ENCODE assay signal across 15 cellular contexts in genomic region chr12:27967551-27968054, GRCh38. TPM values are rescaled to one million over a fixed set of nuclear protein-coding genes. Genes with fewer than 3 reads are reported as not detected.
A peak's percentile ranks its signal among the peaks of the same experiment; 100 is the strongest.
DNase-seq lines count a peak whose midpoint lies in the region; ATAC-seq and TF ChIP-seq lines count a peak whose summit lies in the region.
"Had no signal": no experiment of that assay in that cellular context is flagged by ENCODE, and none has a peak within 500 bp of the region (broad histone marks: within the 10 kb centered on the region; RNA-seq: fewer than 3 reads in every experiment).

No MANE protein-coding gene starts in this region.

- H3K4me2 ChIP-seq in IMR-90 (ENCODE audit: low read depth, low read length) (no peak overlapping the region), PC-3 (ENCODE audit: low read length) (peak overlapping the region; percentile 82)

- DNase-seq in AG10803 (ENCODE audit: low read depth) (peak; percentile 65), IMR-90 (peak; percentile 29), PC-3 (peak; percentile 97), fibroblast of mammary gland (ENCODE audit: low read depth) (peak; percentile 72), CD14-positive monocyte (ENCODE audit: low spot score) (no peak), psoas muscle (no peak)
- no peak for DNase-seq in activated T-helper 1 cell treated with anti-CD3 and anti-CD28 coated beads, Interleukin-12 subunit alpha, Interleukin-12 subunit beta, Interleukin-2, Interleukin-4 antibody, amounts not matched to agents 30 ng/mL and 10 ng/mL and 1 ng/mL, durations not matched to agents 14 hours and 24 hours and 36 hours (ENCODE audit: low spot score)
- DNase-seq: activated naive CD4-positive, alpha-beta T cell treated with Interleukin-2 at 50 U/mL for 16 hours; glutamatergic neuron; Kasumi-1; left cardiac atrium; naive thymus-derived CD4-positive, alpha-beta T cell; retina; stimulated activated CD4-positive, alpha-beta T cell treated with anti-CD3 and anti-CD28 coated beads, Interleukin-2, amount 100 ng/mL, for 48 hours had no signal

- BruUV-seq in IMR-90 (replicated peaks; lab: Mats Ljungman, UMichigan) (no TSS peak), PC-3 (replicated peaks; lab: Mats Ljungman, UMichigan) (no TSS peak)

- H3K4me3 Mint-ChIP-seq in CD14-positive monocyte = peak overlapping the region in 1 of 2 donors; percentile 63
- H3K4me3 Mint-ChIP-seq in activated T-helper 1 cell treated with anti-CD3 and anti-CD28 coated beads, Interleukin-12 subunit alpha, Interleukin-12 subunit beta, Interleukin-2, Interleukin-4 antibody, amounts not matched to agents 30 ng/mL and 10 ng/mL and 1 ng/mL, durations not matched to agents 14 hours and 24 hours and 36 hours = no peak overlapping the region
- H3K4me3 Mint-ChIP-seq: naive thymus-derived CD4-positive, alpha-beta T cell had no signal

- H3K9me2 ChIP-seq in PC-3 (replicated peaks; ENCODE audit: low read length) = no peaks in the 10 kb centered on the region

- peaks cover 3% of the 10 kb centered on the region; the same call in 1 of the 2 replicates for H3K9me1 ChIP-seq in IMR-90 (ENCODE audit: insufficient read depth, low read length)

- no peak overlapping the region for H2AFZ ChIP-seq in IMR-90 (replicated peaks; ENCODE audit: low read length, poor library complexity)
- H2AFZ ChIP-seq in PC-3 (ENCODE audit: low read length) = no peak overlapping the region

- TF ChIP-seq CTCF in AG10803 (conservative IDR thresholded peaks at IDR 0.05; ENCODE audit: low read length) = no peak
- no peak for TF ChIP-seq CTCF in IMR-90 (conservative IDR thresholded peaks at IDR 0.05; ENCODE audit: low read depth, low read length)
- TF ChIP-seq CTCF in PC-3 (conservative IDR thresholded peaks at IDR 0.05; ENCODE audit: low read depth, low read length) = no peak
- TF ChIP-seq CTCF in fibroblast of mammary gland (conservative IDR thresholded peaks at IDR 0.05; ENCODE audit: control insufficient read depth, insufficient read depth, low read depth, low read length) = no peak
- no peak for TF ChIP-seq CTCF in CD14-positive monocyte (IDR thresholded peaks at IDR 0.05)
- no peak for TF ChIP-seq CTCF in psoas muscle (IDR thresholded peaks at IDR 0.05)

- H3F3A ChIP-seq in PC-3 (ENCODE audit: low read length, unreplicated experiment) = peaks cover 39% of the 10 kb centered on the region

- H3K27ac Mint-ChIP-seq in CD14-positive monocyte = no peak overlapping the region
- no peak overlapping the region for H3K27ac Mint-ChIP-seq in activated T-helper 1 cell treated with anti-CD3 and anti-CD28 coated beads, Interleukin-12 subunit alpha, Interleukin-12 subunit beta, Interleukin-2, Interleukin-4 antibody, amounts not matched to agents 30 ng/mL and 10 ng/mL and 1 ng/mL, durations not matched to agents 14 hours and 24 hours and 36 hours
- H3K27ac Mint-ChIP-seq: naive thymus-derived CD4-positive, alpha-beta T cell had no signal

- H4K5ac ChIP-seq in IMR-90 (ENCODE audit: low read depth, low read length) = no peak overlapping the region

- no peak overlapping the region for H4K91ac ChIP-seq in IMR-90 (ENCODE audit: insufficient read depth, low read depth, low read length)

- no peaks in the 10 kb centered on the region for H3K9me3 ChIP-seq in IMR-90 (ENCODE audit: control insufficient read depth, insufficient read depth, low read length)
- no peaks in the 10 kb centered on the region for H3K9me3 ChIP-seq in PC-3 (ENCODE audit: low read length)
- no peaks in the 10 kb centered on the region for H3K9me3 ChIP-seq in psoas muscle

- no peak overlapping the region for H3K9ac ChIP-seq in IMR-90 (ENCODE audit: low read depth, low read length)
- H3K9ac ChIP-seq in PC-3 (ENCODE audit: low read length) = peak overlapping the region; percentile 85

- peaks cover 0 to 6% of the 10 kb centered on the region in 2 donors for H3K36me3 Mint-ChIP-seq in CD14-positive monocyte
- peaks cover 2% of the 10 kb centered on the region for H3K36me3 Mint-ChIP-seq in activated T-helper 1 cell treated with anti-CD3 and anti-CD28 coated beads, Interleukin-12 subunit alpha, Interleukin-12 subunit beta, Interleukin-2, Interleukin-4 antibody, amounts not matched to agents 30 ng/mL and 10 ng/mL and 1 ng/mL, durations not matched to agents 14 hours and 24 hours and 36 hours (ENCODE audit: low read depth)

- no peak for TF ChIP-seq POLR2A in IMR-90 (IDR thresholded peaks at IDR 0.05; ENCODE audit: low read depth, low read length)

- H3K4me1 Mint-ChIP-seq in CD14-positive monocyte = peaks cover 16% of the 10 kb centered on the region
- H3K4me1 Mint-ChIP-seq in activated T-helper 1 cell treated with anti-CD3 and anti-CD28 coated beads, Interleukin-12 subunit alpha, Interleukin-12 subunit beta, Interleukin-2, Interleukin-4 antibody, amounts not matched to agents 30 ng/mL and 10 ng/mL and 1 ng/mL, durations not matched to agents 14 hours and 24 hours and 36 hours (ENCODE audit: low read depth) = peaks cover 20% of the 10 kb centered on the region

- no peak overlapping the region for H4K8ac ChIP-seq in IMR-90 (ENCODE audit: low read depth in 2 of 2, low read length in 2 of 2)

- no peak overlapping the region for H2AK5ac ChIP-seq in IMR-90 (ENCODE audit: low read depth, low read length)

- no peaks in the 10 kb centered on the region for H3K79me1 ChIP-seq in IMR-90 (ENCODE audit: low read depth in 1 of 2, low read length in 2 of 2)

- CTCF ChIA-PET in IMR-90 (lab: Yijun Ruan, JAX) = no interaction called here
- CTCF ChIA-PET in PC-3 (lab: Charles Lee) = interaction anchor here (1.3 kb wide), 1 partner anchor 722 kb away, joined by 3 read pairs; no protein-coding TSS in a partner anchor

- H3K4me1 ChIP-seq in IMR-90 (ENCODE audit: control insufficient read depth, insufficient read depth, low read length) (peaks cover 5% of the 10 kb centered on the region), PC-3 (ENCODE audit: insufficient read depth, low read length) (peaks cover 69% of the 10 kb centered on the region), psoas muscle (peaks cover 12% of the 10 kb centered on the region)

- no peak overlapping the region for H2BK120ac ChIP-seq in IMR-90 (ENCODE audit: low read depth, low read length)

- peaks cover 0 to 30% (median 7%) of the 10 kb centered on the region in 7 donors for H3K9me3 Mint-ChIP-seq in CD14-positive monocyte
- H3K9me3 Mint-ChIP-seq in activated T-helper 1 cell treated with anti-CD3 and anti-CD28 coated beads, Interleukin-12 subunit alpha, Interleukin-12 subunit beta, Interleukin-2, Interleukin-4 antibody, amounts not matched to agents 30 ng/mL and 10 ng/mL and 1 ng/mL, durations not matched to agents 14 hours and 24 hours and 36 hours = no peaks in the 10 kb centered on the region

- no peak overlapping the region for H2BK15ac ChIP-seq in IMR-90 (ENCODE audit: low read depth, low read length)

- H3K27me3 Mint-ChIP-seq in CD14-positive monocyte (ENCODE audit: low read depth in 3 of 3) = peaks cover 63 to 91% (median 74%) of the 10 kb centered on the region in 3 donors
- peaks cover 79% of the 10 kb centered on the region for H3K27me3 Mint-ChIP-seq in activated T-helper 1 cell treated with anti-CD3 and anti-CD28 coated beads, Interleukin-12 subunit alpha, Interleukin-12 subunit beta, Interleukin-2, Interleukin-4 antibody, amounts not matched to agents 30 ng/mL and 10 ng/mL and 1 ng/mL, durations not matched to agents 14 hours and 24 hours and 36 hours (ENCODE audit: insufficient read depth)

- no peak overlapping the region for H3K4ac ChIP-seq in IMR-90 (ENCODE audit: low read depth, low read length)

- H3K18ac ChIP-seq in IMR-90 (ENCODE audit: low read depth, low read length) = no peak overlapping the region

- dilution Hi-C loops in IMR-90 (cut with HindIII; ENCODE audit: low sequenced_read_pairs, unreplicated experiment) = no loop called here

- H3K36me3 ChIP-seq in IMR-90 (ENCODE audit: control insufficient read depth, insufficient read depth, low read length) = no peaks in the 10 kb centered on the region
- H3K36me3 ChIP-seq in PC-3 (ENCODE audit: low read depth, low read length) = peaks cover 48% of the 10 kb centered on the region
- no peaks in the 10 kb centered on the region for H3K36me3 ChIP-seq in psoas muscle (ENCODE audit: insufficient read depth in 1 of 2, low read depth in 1 of 2)

- no peak overlapping the region for H3K56ac ChIP-seq in IMR-90 (ENCODE audit: extremely low read depth, insufficient read depth, low read length)

- no peak overlapping the region for H3K23ac ChIP-seq in IMR-90 (ENCODE audit: low read depth, low read length)

- in situ Hi-C loops in IMR-90 (cut with MboI; ENCODE audit: low sequenced_read_pairs) = loop anchor here (10.0 kb wide), 1 partner anchor 207 kb away; no protein-coding TSS in a partner anchor

- no CpG with 5 or more reads among the region's 2 CpGs for WGBS in IMR-90 (ENCODE audit: extremely low coverage in 2 of 2, insufficient read length in 1 of 2), 2 experiments
- 72 to 76% (median 76%) methylated on average over 2 of the region's 2 CpGs for WGBS in psoas muscle, 3 donors

- TF ChIP-seq RAD21 in IMR-90 (IDR thresholded peaks at IDR 0.05; ENCODE audit: low read length) = no peak

- intact Hi-C loops in IMR-90 (cut with micrococcal nuclease) (loop anchor here (2.0 to 10.0 kb wide), 4 partner anchors 225 to 1027 kb away; partner anchors contain the start of gene CCDC91), PC-3 (cut with micrococcal nuclease) (loop anchor here (1.0 to 10.0 kb wide), 11 partner anchors 15 to 1031 kb away; partner anchors contain the start of gene CCDC91), CD14-positive monocyte (cut with micrococcal nuclease) (no loop called here), psoas muscle (cut with DNase I) (no loop called here)
- intact Hi-C loops in activated T-helper 1 cell treated with anti-CD3 and anti-CD28 coated beads, Interleukin-12 subunit alpha, Interleukin-12 subunit beta, Interleukin-2, Interleukin-4 antibody, amounts not matched to agents 30 ng/mL and 10 ng/mL and 1 ng/mL, durations not matched to agents 14 hours and 24 hours and 36 hours (cut with micrococcal nuclease) = loop anchor here (2.0 to 5.0 kb wide), 2 partner anchors 13 to 205 kb away; no protein-coding TSS in a partner anchor

- H3K14ac ChIP-seq in IMR-90 (replicated peaks; ENCODE audit: low read depth, low read length) = no peak overlapping the region

- ATAC-seq in IMR-90 (ENCODE audit: low read depth) (no peak), PC-3 (peak; percentile 2), HG03521 (IDR thresholded peaks at IDR 0.05; ENCODE audit: unreplicated experiment) (no peak), psoas muscle (no peak)
- ATAC-seq: naive thymus-derived CD4-positive, alpha-beta T cell had no signal

- POLR2A ChIA-PET in IMR-90 (lab: Charles Lee; ENCODE audit: unreplicated experiment) (no interaction called here), PC-3 (lab: Charles Lee; ENCODE audit: unreplicated experiment) (no interaction called here)

- H3K4me3 ChIP-seq in AG10803 (ENCODE audit: low read length) (no peak overlapping the region), IMR-90 (ENCODE audit: insufficient read depth, low read depth, low read length) (no peak overlapping the region), PC-3 (ENCODE audit: low read length) (peak overlapping the region; percentile 68), fibroblast of mammary gland (ENCODE audit: control insufficient read depth, low read depth, low read length) (no peak overlapping the region), psoas muscle (no peak overlapping the region)

- peaks cover 93% of the 10 kb centered on the region for H3K79me2 ChIP-seq in PC-3 (ENCODE audit: low read length)

- no peak overlapping the region for H2AK9ac ChIP-seq in IMR-90 (replicated peaks; ENCODE audit: low read depth, low read length, poor library complexity)

- H4K20me1 ChIP-seq in IMR-90 (ENCODE audit: insufficient read depth, low read length) (no peaks in the 10 kb centered on the region), PC-3 (ENCODE audit: low read length) (peaks cover 25% of the 10 kb centered on the region)

- no peaks in the 10 kb centered on the region for H3K27me3 ChIP-seq in IMR-90 (ENCODE audit: control insufficient read depth, insufficient read depth, low read length)
- H3K27me3 ChIP-seq in PC-3 (ENCODE audit: low read length) = no peaks in the 10 kb centered on the region
- peaks cover 2 to 77% (median 18%) of the 10 kb centered on the region in 3 donors for H3K27me3 ChIP-seq in psoas muscle (ENCODE audit: insufficient read depth in 3 of 3, low read length in 2 of 3)

- H2BK5ac ChIP-seq in IMR-90 (ENCODE audit: low read depth, low read length, poor library complexity, severe bottlenecking) = no peak overlapping the region

- H3K27ac ChIP-seq in IMR-90 (ENCODE audit: insufficient read depth, low read length) (no peak overlapping the region), PC-3 (ENCODE audit: low read length) (peak overlapping the region; percentile 76), psoas muscle (no peak overlapping the region)

- no peak overlapping the region for H2BK20ac ChIP-seq in IMR-90 (ENCODE audit: low read depth, low read length)

RNA-seq across cellular contexts. Expression of gene PTHLH, which starts 4.9 kb away (rescaled TPM):
- 0.36 and 0.83 TPM in 2 replicates for total RNA-seq in IMR-90 (2012; rRNA removed)
- polyA plus RNA-seq in IMR-90 (2012; rRNA removed) = 1.3 and 1.6 TPM in 2 replicates
- polyA plus RNA-seq in IMR-90 (2012; cell fraction: cytosol; rRNA removed) = 1.0 and 2.0 TPM in 2 replicates
- 1.7 and 3.0 TPM in 2 replicates for polyA plus RNA-seq in IMR-90 (2012; cell fraction: nucleus; rRNA removed; ENCODE audit: low replicate concordance)
- total RNA-seq in PC-3 (2014; rRNA removed) = 383 and 414 TPM in 2 replicates
- not detected for polyA plus RNA-seq in CD14-positive monocyte
- under 1 TPM in 1 of 4 donors, not detected in 3; 0.54 TPM for total RNA-seq in psoas muscle
- under 1 TPM; 0.08 to 0.30 (median 0.20) TPM for polyA plus RNA-seq in psoas muscle
- total RNA-seq in activated T-helper 1 cell treated with anti-CD3 and anti-CD28 coated beads, Interleukin-12 subunit alpha, Interleukin-12 subunit beta, Interleukin-2, Interleukin-4 antibody, amounts not matched to agents 30 ng/mL and 10 ng/mL and 1 ng/mL, durations not matched to agents 14 hours and 24 hours and 36 hours = not detected in 2 replicates
- total RNA-seq: naive thymus-derived CD4-positive, alpha-beta T cell had no signal
- polyA plus RNA-seq: naive thymus-derived CD4-positive, alpha-beta T cell had no signal

Comparison
In these comparisons a context has a peak if more than half of its experiments do, and no peak if none do; other contexts are left out.
1. DNase-seq: peak in AG10803 (single experiment), IMR-90 (single experiment), PC-3 (single experiment) and fibroblast of mammary gland (single experiment); none in CD14-positive monocyte (single experiment), psoas muscle (0 of 2) and activated T-helper 1 cell treated with anti-CD3 and anti-CD28 coated beads, Interleukin-12 subunit alpha, Interleukin-12 subunit beta, Interleukin-2, Interleukin-4 antibody, amounts not matched to agents 30 ng/mL and 10 ng/mL and 1 ng/mL, durations not matched to agents 14 hours and 24 hours and 36 hours (single experiment).
2. RNA of gene PTHLH, which starts 4.9 kb away (total RNA-seq): 383 to 414 TPM in PC-3; 0.36 to 0.83 TPM in IMR-90, 0.54 TPM in psoas muscle and not detected in activated T-helper 1 cell treated with anti-CD3 and anti-CD28 coated beads, Interleukin-12 subunit alpha, Interleukin-12 subunit beta, Interleukin-2, Interleukin-4 antibody, amounts not matched to agents 30 ng/mL and 10 ng/mL and 1 ng/mL, durations not matched to agents 14 hours and 24 hours and 36 hours; every median in the first group is over 100 times any median in the second.
3. intact Hi-C loops: an anchor here in IMR-90 (2.0 to 10.0 kb wide), PC-3 (1.0 to 10.0 kb wide) and activated T-helper 1 cell treated with anti-CD3 and anti-CD28 coated beads, Interleukin-12 subunit alpha, Interleukin-12 subunit beta, Interleukin-2, Interleukin-4 antibody, amounts not matched to agents 30 ng/mL and 10 ng/mL and 1 ng/mL, durations not matched to agents 14 hours and 24 hours and 36 hours (2.0 to 5.0 kb wide); none called in CD14-positive monocyte and psoas muscle.